ENCODE assay signal across 18 cellular contexts in genomic region chr17:34098712-34099111, GRCh38.
A peak's percentile ranks its signal among the peaks of the same experiment; 100 is the strongest.
DNase-seq lines count a peak whose midpoint lies in the region; ATAC-seq lines count a peak whose summit lies in the region.
"Had no signal": no experiment of that assay in that cellular context is flagged by ENCODE, and none has a peak within 500 bp of the region (broad histone marks: within the 10 kb centered on the region; RNA-seq: fewer than 3 reads in every experiment).

No MANE protein-coding gene starts in this region.

- no peaks in the 10 kb centered on the region for H3K36me3 Mint-ChIP-seq in stimulated activated memory B cell treated with anti-CD40 and anti-IgM and Interleukin-4, amounts not matched to agents 10 μg/mL and 1 μg/mL and 100 μg/mL, for 72 hours
- H3K36me3 Mint-ChIP-seq: CD14-positive monocyte had no signal

- no peaks in the 10 kb centered on the region for H3K4me1 Mint-ChIP-seq in stimulated activated memory B cell treated with anti-CD40 and anti-IgM and Interleukin-4, amounts not matched to agents 10 μg/mL and 1 μg/mL and 100 μg/mL, for 72 hours
- H3K4me1 Mint-ChIP-seq: B cell, CD14-positive monocyte had no signal

- ATAC-seq in esophagus mucosa, result peak; percentile 85
- no peak for ATAC-seq in stimulated activated memory B cell treated with anti-CD40 and anti-IgM and Interleukin-4, amounts not matched to agents 10 μg/mL and 1 μg/mL and 100 μg/mL, for 72 hours

- DNase-seq in A172 (ENCODE audit: low spot score) (peak; percentile 5), ELR (ENCODE audit: low read depth) (peak; percentile 1), RKO (ENCODE audit: low spot score) (peak; percentile 4), GF-D8 (lab: John Stamatoyannopoulos, UW) (no peak), dermis blood vessel endothelial cell (no peak), SKM-1 (lab: John Stamatoyannopoulos, UW; ENCODE audit: unreplicated experiment) (no peak)
- DNase-seq: DMS79, KG1, NCI-H1417, NCI-H187, NCI-H446, NCI-H526, Right ventricle myocardium superior, SW 1271 had no signal

- H3K27me3 Mint-ChIP-seq in stimulated activated memory B cell treated with anti-CD40 and anti-IgM and Interleukin-4, amounts not matched to agents 10 μg/mL and 1 μg/mL and 100 μg/mL, for 72 hours, result peaks cover 14% of the 10 kb centered on the region

- H3K9me3 Mint-ChIP-seq in stimulated activated memory B cell treated with anti-CD40 and anti-IgM and Interleukin-4, amounts not matched to agents 10 μg/mL and 1 μg/mL and 100 μg/mL, for 72 hours, result peaks cover 4% of the 10 kb centered on the region
- H3K9me3 Mint-ChIP-seq: CD14-positive monocyte had no signal

- H3K27ac Mint-ChIP-seq in stimulated activated memory B cell treated with anti-CD40 and anti-IgM and Interleukin-4, amounts not matched to agents 10 μg/mL and 1 μg/mL and 100 μg/mL, for 72 hours, result no peak overlapping the region
- H3K27ac Mint-ChIP-seq: B cell, CD14-positive monocyte had no signal

- H3K4me3 Mint-ChIP-seq in stimulated activated memory B cell treated with anti-CD40 and anti-IgM and Interleukin-4, amounts not matched to agents 10 μg/mL and 1 μg/mL and 100 μg/mL, for 72 hours, result no peak overlapping the region
- H3K4me3 Mint-ChIP-seq: B cell, CD14-positive monocyte had no signal

Comparison
In these comparisons a context has a peak if more than half of its experiments do, and no peak if none do; other contexts are left out.
1. DNase-seq: peak in A172 (single experiment), ELR (single experiment) and RKO (single experiment); none in GF-D8 (single experiment), dermis blood vessel endothelial cell (single experiment) and SKM-1 (single experiment).